14 cellular contexts compared by ENCODE assay signal in the genomic region with DNA sequence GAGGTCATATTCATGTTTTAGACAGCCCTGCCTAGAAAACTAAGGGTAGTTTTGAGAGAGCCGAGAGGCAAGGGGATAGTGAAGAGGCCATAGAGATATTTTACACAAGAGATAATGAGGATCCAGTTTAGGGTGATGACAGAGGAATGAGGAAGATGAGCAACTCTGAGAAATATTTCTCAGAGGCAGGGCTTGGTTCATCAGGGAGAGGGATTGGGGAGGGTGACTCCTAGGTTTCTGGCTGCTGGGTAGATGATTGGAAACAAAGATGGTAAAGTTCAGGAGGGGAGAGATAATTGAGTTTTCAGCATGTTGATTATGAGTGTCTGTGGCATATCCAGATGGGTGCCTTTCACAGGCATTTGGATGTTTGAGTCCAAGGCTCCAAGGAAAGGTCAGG. TPM values are rescaled to one million over a fixed set of nuclear protein-coding genes. Genes with fewer than 3 reads are reported as not detected.
A peak's percentile ranks its signal among the peaks of the same experiment; 100 is the strongest.
DNase-seq lines count a peak whose midpoint lies in the region; ATAC-seq and TF ChIP-seq lines count a peak whose summit lies in the region.
"Had no signal": no experiment of that assay in that cellular context is flagged by ENCODE, and none has a peak within 500 bp of the region (broad histone marks: within the 10 kb centered on the region; RNA-seq: fewer than 3 reads in every experiment).

No MANE protein-coding gene starts in this region.

- no peaks in the 10 kb centered on the region for H3K27me3 Mint-ChIP-seq in WTC11 (ENCODE audit: low read depth)
- no peaks in the 10 kb centered on the region for H3K27me3 Mint-ChIP-seq in memory B cell

- H3K36me3 Mint-ChIP-seq in WTC11: peaks cover 10% of the 10 kb centered on the region
- H3K36me3 Mint-ChIP-seq in memory B cell: peaks cover 8% of the 10 kb centered on the region

- DNase-seq in AG08395 (ENCODE audit: low spot score) (peak; percentile 63), EL (peak; percentile 88), WTC11 (ENCODE audit: low spot score) (no peak), memory B cell (ENCODE audit: low spot score in 2 of 2) (no peak), coronary artery (ENCODE audit: low spot score) (no peak), GOT3 (lab: John Stamatoyannopoulos, UW) (no peak), cerebellar cortex (ENCODE audit: low spot score) (no peak)
- DNase-seq: activated gamma-delta T cell treated with Interleukin-2 at 50 U/mL for 16 hours; DMS 273 treated with DMSO at 0.1 percent for 48 hours; effector CD8-positive, alpha-beta T cell; hippocampal formation; NCI-H187 treated with DMSO at 0.1 percent for 48 hours; OCI-M1 had no signal

- H3K9me3 Mint-ChIP-seq in WTC11 (no peaks in the 10 kb centered on the region), memory B cell (no peaks in the 10 kb centered on the region)

- H3K4me3 ChIP-seq in coronary artery: no peak overlapping the region

- H3K4me3 Mint-ChIP-seq in WTC11 (no peak overlapping the region), memory B cell (no peak overlapping the region)

- H3K4me1 Mint-ChIP-seq in WTC11: peaks cover 39% of the 10 kb centered on the region
- H3K4me1 Mint-ChIP-seq in memory B cell: peaks cover 49% of the 10 kb centered on the region

- H3K27ac Mint-ChIP-seq in WTC11 (peak overlapping the region; percentile 9), memory B cell (peak overlapping the region; percentile 32)

- POLR2A ChIA-PET in WTC11 (lab: Charles Lee): no interaction called here

- CTCF ChIA-PET in WTC11 (lab: Charles Lee): no interaction called here

- ATAC-seq in WTC11 (no peak), memory B cell (ENCODE audit: low read depth) (no peak), HG02763 (IDR thresholded peaks at IDR 0.05; ENCODE audit: unreplicated experiment) (no peak)

- TF ChIP-seq CTCF in WTC11 (IDR thresholded peaks at IDR 0.05) (no peak), coronary artery (IDR thresholded peaks at IDR 0.05) (no peak)

- peak overlapping the region in 1 of 2 donors; percentile 46 for H3K27ac ChIP-seq in coronary artery

TF ChIP-seq in WTC11, 78 proteins besides CTCF, POLR2A, EP300 and RAD21:
- TF ChIP-seq ZNF671 (CRISPR knock-in tag; IDR thresholded peaks at IDR 0.05) (no peak), GABPB1 (CRISPR knock-in tag; IDR thresholded peaks at IDR 0.05) (no peak), NR2C2 (CRISPR knock-in tag; IDR thresholded peaks at IDR 0.05) (no peak), FOXJ3 (CRISPR knock-in tag; IDR thresholded peaks at IDR 0.05; ENCODE audit: borderline replicate concordance) (no peak), MYBL2 (CRISPR knock-in tag; IDR thresholded peaks at IDR 0.05) (no peak), ZNF423 (CRISPR knock-in tag; IDR thresholded peaks at IDR 0.05) (no peak)
- TF ChIP-seq, protein P1, sequence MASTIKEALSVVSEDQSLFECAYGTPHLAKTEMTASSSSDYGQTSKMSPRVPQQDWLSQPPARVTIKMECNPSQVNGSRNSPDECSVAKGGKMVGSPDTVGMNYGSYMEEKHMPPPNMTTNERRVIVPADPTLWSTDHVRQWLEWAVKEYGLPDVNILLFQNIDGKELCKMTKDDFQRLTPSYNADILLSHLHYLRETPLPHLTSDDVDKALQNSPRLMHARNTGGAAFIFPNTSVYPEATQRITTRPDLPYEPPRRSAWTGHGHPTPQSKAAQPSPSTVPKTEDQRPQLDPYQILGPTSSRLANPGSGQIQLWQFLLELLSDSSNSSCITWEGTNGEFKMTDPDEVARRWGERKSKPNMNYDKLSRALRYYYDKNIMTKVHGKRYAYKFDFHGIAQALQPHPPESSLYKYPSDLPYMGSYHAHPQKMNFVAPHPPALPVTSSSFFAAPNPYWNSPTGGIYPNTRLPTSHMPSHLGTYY (CRISPR knock-in tag; IDR thresholded peaks at IDR 0.05): no peak
- TF ChIP-seq, protein P2, sequence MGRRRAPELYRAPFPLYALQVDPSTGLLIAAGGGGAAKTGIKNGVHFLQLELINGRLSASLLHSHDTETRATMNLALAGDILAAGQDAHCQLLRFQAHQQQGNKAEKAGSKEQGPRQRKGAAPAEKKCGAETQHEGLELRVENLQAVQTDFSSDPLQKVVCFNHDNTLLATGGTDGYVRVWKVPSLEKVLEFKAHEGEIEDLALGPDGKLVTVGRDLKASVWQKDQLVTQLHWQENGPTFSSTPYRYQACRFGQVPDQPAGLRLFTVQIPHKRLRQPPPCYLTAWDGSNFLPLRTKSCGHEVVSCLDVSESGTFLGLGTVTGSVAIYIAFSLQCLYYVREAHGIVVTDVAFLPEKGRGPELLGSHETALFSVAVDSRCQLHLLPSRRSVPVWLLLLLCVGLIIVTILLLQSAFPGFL (CRISPR knock-in tag; IDR thresholded peaks at IDR 0.05; ENCODE audit: borderline replicate concordance): no peak
- TF ChIP-seq, protein P3, sequence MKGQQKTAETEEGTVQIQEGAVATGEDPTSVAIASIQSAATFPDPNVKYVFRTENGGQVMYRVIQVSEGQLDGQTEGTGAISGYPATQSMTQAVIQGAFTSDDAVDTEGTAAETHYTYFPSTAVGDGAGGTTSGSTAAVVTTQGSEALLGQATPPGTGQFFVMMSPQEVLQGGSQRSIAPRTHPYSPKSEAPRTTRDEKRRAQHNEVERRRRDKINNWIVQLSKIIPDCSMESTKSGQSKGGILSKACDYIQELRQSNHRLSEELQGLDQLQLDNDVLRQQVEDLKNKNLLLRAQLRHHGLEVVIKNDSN (CRISPR knock-in tag; IDR thresholded peaks at IDR 0.05): no peak
- TF ChIP-seq, protein P4, sequence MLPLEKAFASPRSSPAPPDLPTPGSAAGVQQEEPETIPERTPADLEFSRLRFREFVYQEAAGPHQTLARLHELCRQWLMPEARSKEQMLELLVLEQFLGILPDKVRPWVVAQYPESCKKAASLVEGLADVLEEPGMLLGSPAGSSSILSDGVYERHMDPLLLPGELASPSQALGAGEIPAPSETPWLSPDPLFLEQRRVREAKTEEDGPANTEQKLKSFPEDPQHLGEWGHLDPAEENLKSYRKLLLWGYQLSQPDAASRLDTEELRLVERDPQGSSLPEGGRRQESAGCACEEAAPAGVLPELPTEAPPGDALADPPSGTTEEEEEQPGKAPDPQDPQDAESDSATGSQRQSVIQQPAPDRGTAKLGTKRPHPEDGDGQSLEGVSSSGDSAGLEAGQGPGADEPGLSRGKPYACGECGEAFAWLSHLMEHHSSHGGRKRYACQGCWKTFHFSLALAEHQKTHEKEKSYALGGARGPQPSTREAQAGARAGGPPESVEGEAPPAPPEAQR (CRISPR knock-in tag; IDR thresholded peaks at IDR 0.05): no peak
- TF ChIP-seq, protein P5, sequence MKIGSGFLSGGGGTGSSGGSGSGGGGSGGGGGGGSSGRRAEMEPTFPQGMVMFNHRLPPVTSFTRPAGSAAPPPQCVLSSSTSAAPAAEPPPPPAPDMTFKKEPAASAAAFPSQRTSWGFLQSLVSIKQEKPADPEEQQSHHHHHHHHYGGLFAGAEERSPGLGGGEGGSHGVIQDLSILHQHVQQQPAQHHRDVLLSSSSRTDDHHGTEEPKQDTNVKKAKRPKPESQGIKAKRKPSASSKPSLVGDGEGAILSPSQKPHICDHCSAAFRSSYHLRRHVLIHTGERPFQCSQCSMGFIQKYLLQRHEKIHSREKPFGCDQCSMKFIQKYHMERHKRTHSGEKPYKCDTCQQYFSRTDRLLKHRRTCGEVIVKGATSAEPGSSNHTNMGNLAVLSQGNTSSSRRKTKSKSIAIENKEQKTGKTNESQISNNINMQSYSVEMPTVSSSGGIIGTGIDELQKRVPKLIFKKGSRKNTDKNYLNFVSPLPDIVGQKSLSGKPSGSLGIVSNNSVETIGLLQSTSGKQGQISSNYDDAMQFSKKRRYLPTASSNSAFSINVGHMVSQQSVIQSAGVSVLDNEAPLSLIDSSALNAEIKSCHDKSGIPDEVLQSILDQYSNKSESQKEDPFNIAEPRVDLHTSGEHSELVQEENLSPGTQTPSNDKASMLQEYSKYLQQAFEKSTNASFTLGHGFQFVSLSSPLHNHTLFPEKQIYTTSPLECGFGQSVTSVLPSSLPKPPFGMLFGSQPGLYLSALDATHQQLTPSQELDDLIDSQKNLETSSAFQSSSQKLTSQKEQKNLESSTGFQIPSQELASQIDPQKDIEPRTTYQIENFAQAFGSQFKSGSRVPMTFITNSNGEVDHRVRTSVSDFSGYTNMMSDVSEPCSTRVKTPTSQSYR (CRISPR knock-in tag; IDR thresholded peaks at IDR 0.05): no peak
TF ChIP-seq in WTC11: peak in this region for 0.

RNA-seq across cellular contexts. Expression of a gene that starts 7.3 kb away (rescaled TPM):
- 158 to 173 TPM (median 163 TPM) in 3 replicates for total RNA-seq in WTC11 (2021)

RNA-seq across cellular contexts. Expression of a gene that starts 21.6 kb away (rescaled TPM):
- 205 to 230 TPM (median 213 TPM) in 3 replicates for total RNA-seq in WTC11 (2021)

RNA-seq across cellular contexts. Expression of a gene that starts 49.5 kb away (rescaled TPM):
- total RNA-seq in WTC11 (2021): 0.35 to 0.64 TPM (median 0.53 TPM) in 3 replicates

Comparison
In these comparisons a context has a peak if more than half of its experiments do, and no peak if none do; other contexts are left out.
1. DNase-seq: peak in AG08395 (single experiment) and EL (single experiment); none in WTC11 (single experiment), memory B cell (0 of 2), coronary artery (single experiment), GOT3 (single experiment) and cerebellar cortex (single experiment).